ENCODE assay signal across 1 cellular context in genomic region chr17:67374329-67375053, GRCh38.
A peak's percentile ranks its signal among the peaks of the same experiment; 100 is the strongest.
TF ChIP-seq lines count a peak whose summit lies in the region.

No MANE protein-coding gene starts in this region.

TF ChIP-seq in HepG2, 621 proteins besides CTCF, POLR2A, EP300 and RAD21 (continued from another document and continues in another):
- TF ChIP-seq ZBTB46 (CRISPR knock-in tag; IDR thresholded peaks at IDR 0.05; ENCODE audit: borderline replicate concordance) (peak; percentile 33; the same call in 1 of the 2 replicates), GATAD2A (CRISPR knock-in tag; IDR thresholded peaks at IDR 0.05) (peak; percentile 64), ZBTB26 (CRISPR knock-in tag; IDR thresholded peaks at IDR 0.05; ENCODE audit: borderline replicate concordance) (0 out of 2 replicates have a peak, but pooled peaks have one; percentile 23), TARDBP (CRISPR knock-in tag; IDR thresholded peaks at IDR 0.05) (peak; percentile 45; the same call in 1 of the 2 replicates), ZBTB21 (CRISPR knock-in tag; IDR thresholded peaks at IDR 0.05) (no peak), PHF5A (CRISPR knock-in tag; IDR thresholded peaks at IDR 0.05; ENCODE audit: low read depth, unreplicated experiment) (no peak), HNF1A (IDR thresholded peaks at IDR 0.05; ENCODE audit: low read depth) (no peak), HNF1A (CRISPR knock-in tag; IDR thresholded peaks at IDR 0.05; ENCODE audit: borderline replicate concordance) (no peak), ZNF614 (CRISPR knock-in tag; IDR thresholded peaks at IDR 0.05; ENCODE audit: borderline replicate concordance) (peak; percentile 44; the same call in 1 of the 2 replicates), RBM22 (optimal IDR thresholded peaks at IDR 0.05; ENCODE audit: low read length) (no peak), THAP11 (CRISPR knock-in tag; IDR thresholded peaks at IDR 0.05) (no peak), FOXC1 (CRISPR knock-in tag; IDR thresholded peaks at IDR 0.05; ENCODE audit: borderline replicate concordance) (peak; percentile 52; the same call in 1 of the 2 replicates), REPIN1 (CRISPR knock-in tag; IDR thresholded peaks at IDR 0.05; ENCODE audit: borderline replicate concordance, low read depth) (peak; percentile 63; the same call in 1 of the 2 replicates), HMGXB4 (CRISPR knock-in tag; IDR thresholded peaks at IDR 0.05; ENCODE audit: borderline replicate concordance in 1 of 2, low read depth in 1 of 2) (peak; percentile 75 to 77; a peak in 3 of 4 replicates), KMT2B (CRISPR knock-in tag; IDR thresholded peaks at IDR 0.05) (0 out of 2 replicates have a peak, but pooled peaks have one; percentile 16), ZNF776 (CRISPR knock-in tag; IDR thresholded peaks at IDR 0.05) (no peak), ZNF768 (CRISPR knock-in tag; IDR thresholded peaks at IDR 0.05) (no peak), YEATS4 (CRISPR knock-in tag; IDR thresholded peaks at IDR 0.05; ENCODE audit: borderline replicate concordance) (no peak), LCORL (IDR thresholded peaks at IDR 0.05) (no peak), LCORL (CRISPR knock-in tag; IDR thresholded peaks at IDR 0.05) (peak; percentile 31; the same call in 1 of the 2 replicates), BORCS8-MEF2B (CRISPR knock-in tag; IDR thresholded peaks at IDR 0.05) (peak; percentile 69; the same call in 1 of the 2 replicates), ELF1 (CRISPR knock-in tag; IDR thresholded peaks at IDR 0.05) (no peak), ONECUT2 (CRISPR knock-in tag; IDR thresholded peaks at IDR 0.05) (no peak), ZNF792 (CRISPR knock-in tag; IDR thresholded peaks at IDR 0.05) (0 out of 2 replicates have a peak, but pooled peaks have one; percentile 50), HOXA3 (CRISPR knock-in tag; IDR thresholded peaks at IDR 0.05) (peak; percentile 31; the same call in 1 of the 2 replicates), CBX5 (CRISPR knock-in tag; IDR thresholded peaks at IDR 0.05; ENCODE audit: borderline replicate concordance) (0 out of 2 replicates have a peak, but pooled peaks have one; percentile 62), TOPORS (CRISPR knock-in tag; IDR thresholded peaks at IDR 0.05) (0 out of 2 replicates have a peak, but pooled peaks have one; percentile 25), BRF2 (CRISPR knock-in tag; IDR thresholded peaks at IDR 0.05) (no peak), ZNF512B (CRISPR knock-in tag; IDR thresholded peaks at IDR 0.05; ENCODE audit: borderline replicate concordance) (no peak), YEATS2 (CRISPR knock-in tag; IDR thresholded peaks at IDR 0.05; ENCODE audit: borderline replicate concordance) (peak; percentile 24; the same call in 1 of the 2 replicates), ZSCAN25 (CRISPR knock-in tag; IDR thresholded peaks at IDR 0.05) (peak; percentile 89), BHLHE40 (IDR thresholded peaks at IDR 0.05; ENCODE audit: low read length) (0 out of 2 replicates have a peak, but pooled peaks have one; percentile 12), ZBTB10 (CRISPR knock-in tag; IDR thresholded peaks at IDR 0.05; ENCODE audit: borderline replicate concordance) (no peak), SIN3A (IDR thresholded peaks at IDR 0.05; ENCODE audit: borderline replicate concordance, low read depth, low read length) (no peak), PHF21A (CRISPR knock-in tag; IDR thresholded peaks at IDR 0.05) (no peak), ZNF274 (CRISPR knock-in tag; IDR thresholded peaks at IDR 0.05) (peak; percentile 56; the same call in 1 of the 2 replicates), ZNF691 (CRISPR knock-in tag; IDR thresholded peaks at IDR 0.05; ENCODE audit: borderline replicate concordance, low read depth) (no peak; the same call in 1 of the 2 replicates), STAG1 (CRISPR knock-in tag; IDR thresholded peaks at IDR 0.05) (peak; percentile 92), ZNF354B (CRISPR knock-in tag; IDR thresholded peaks at IDR 0.05) (0 out of 2 replicates have a peak, but pooled peaks have one; percentile 37), ZNF784 (CRISPR knock-in tag; IDR thresholded peaks at IDR 0.05; ENCODE audit: borderline replicate concordance) (peak; percentile 52; the same call in 1 of the 2 replicates), HNRNPLL (IDR thresholded peaks at IDR 0.05; ENCODE audit: low read depth, low read length, poor library complexity, severe bottlenecking) (no peak), NFE2 (CRISPR knock-in tag; IDR thresholded peaks at IDR 0.05) (no peak), TFDP1 (CRISPR knock-in tag; IDR thresholded peaks at IDR 0.05; ENCODE audit: borderline replicate concordance) (0 out of 2 replicates have a peak, but pooled peaks have one; percentile 21), ZNF605 (CRISPR knock-in tag; IDR thresholded peaks at IDR 0.05) (peak; percentile 75; the same call in 1 of the 2 replicates)
